In genomic region chrX:20140410-20140809, GRCh38 we compare ENCODE assay signal across 8 cellular contexts. TPM values are rescaled to one million over a fixed set of nuclear protein-coding genes. Genes with fewer than 3 reads are reported as not detected.
A peak's percentile ranks its signal among the peaks of the same experiment; 100 is the strongest.
DNase-seq lines count a peak whose midpoint lies in the region; ATAC-seq and TF ChIP-seq lines count a peak whose summit lies in the region.

No MANE protein-coding gene starts in this region.

- peaks cover 25% of the 10 kb centered on the region for H3K4me1 Mint-ChIP-seq in activated CD4-positive, alpha-beta T cell treated with anti-CD3 and anti-CD28 coated beads, Interleukin-2, amount 10 ng/mL, durations not matched to agents 24 days and 14 days

- H3K27me3 Mint-ChIP-seq in activated CD4-positive, alpha-beta T cell treated with anti-CD3 and anti-CD28 coated beads, Interleukin-2, amount 10 ng/mL, durations not matched to agents 24 days and 14 days, result no peaks in the 10 kb centered on the region

- no peaks in the 10 kb centered on the region for H3K9me3 Mint-ChIP-seq in activated CD4-positive, alpha-beta T cell treated with anti-CD3 and anti-CD28 coated beads, Interleukin-2, amount 10 ng/mL, durations not matched to agents 24 days and 14 days

- H3K9ac ChIP-seq in iPS-20b (ENCODE audit: low read depth, low read length), result peak overlapping the region; percentile 95; the same call in 1 of the 2 replicates

- H3K4me1 ChIP-seq in iPS-20b (ENCODE audit: insufficient read depth, low read length) (peaks cover 3% of the 10 kb centered on the region; the same call in 1 of the 2 replicates), thoracic aorta (ENCODE audit: control insufficient read depth in 1 of 2, low read depth in 2 of 2) (peaks cover 0 to 18% of the 10 kb centered on the region in 2 donors)

- peaks cover 47% of the 10 kb centered on the region for H3K36me3 ChIP-seq in iPS-20b (ENCODE audit: insufficient read depth, low read depth, low read length)
- peaks cover 3% of the 10 kb centered on the region for H3K36me3 ChIP-seq in thoracic aorta

- peak overlapping the region; percentile 88 for H3K4me3 Mint-ChIP-seq in activated CD4-positive, alpha-beta T cell treated with anti-CD3 and anti-CD28 coated beads, Interleukin-2, amount 10 ng/mL, durations not matched to agents 24 days and 14 days

- H3K27me3 ChIP-seq in iPS-20b (ENCODE audit: insufficient read depth, low read length) (no peaks in the 10 kb centered on the region), thoracic aorta (replicated peaks; ENCODE audit: insufficient read depth) (no peaks in the 10 kb centered on the region)

- peak overlapping the region; percentile 84 for H3K4me3 ChIP-seq in WI38 (ENCODE audit: low read depth, low read length)
- H3K4me3 ChIP-seq in iPS-20b (ENCODE audit: low read length), result peak overlapping the region; percentile 97
- H3K4me3 ChIP-seq in thoracic aorta, result peak overlapping the region; percentile 82

- H3K27ac Mint-ChIP-seq in activated CD4-positive, alpha-beta T cell treated with anti-CD3 and anti-CD28 coated beads, Interleukin-2, amount 10 ng/mL, durations not matched to agents 24 days and 14 days, result peak overlapping the region; percentile 11

- no peak overlapping the region for H3K27ac ChIP-seq in iPS-20b (ENCODE audit: low read length)
- no peak overlapping the region for H3K27ac ChIP-seq in thoracic aorta

- TF ChIP-seq CTCF in WI38 (IDR thresholded peaks at IDR 0.05; ENCODE audit: low read depth, low read length), result no peak
- TF ChIP-seq CTCF in thoracic aorta (IDR thresholded peaks at IDR 0.05), result no peak

- DNase-seq in activated CD4-positive, alpha-beta T cell treated with anti-CD3 and anti-CD28 coated beads, Interleukin-2, amount 10 ng/mL, durations not matched to agents 24 days and 14 days, result no peak
- DNase-seq in activated CD4-positive, alpha-beta T cell treated with anti-CD3 and anti-CD28 coated beads for 48 hours, result no peak
- DNase-seq in thoracic aorta (ENCODE audit: low spot score) (no peak), NCI-H1930 (lab: John Stamatoyannopoulos, UW) (no peak), head of caudate nucleus (no peak)

- H3K9me3 ChIP-seq in iPS-20b (ENCODE audit: insufficient read depth, low read depth, low read length), result no peaks in the 10 kb centered on the region
- no peaks in the 10 kb centered on the region for H3K9me3 ChIP-seq in thoracic aorta

- peaks cover 35% of the 10 kb centered on the region for H3K36me3 Mint-ChIP-seq in activated CD4-positive, alpha-beta T cell treated with anti-CD3 and anti-CD28 coated beads, Interleukin-2, amount 10 ng/mL, durations not matched to agents 24 days and 14 days (ENCODE audit: low read depth)

- no peak for ATAC-seq in thoracic aorta (ENCODE audit: insufficient number of reproducible peaks, low FRiP score, low read depth)
- ATAC-seq in GM19452 (IDR thresholded peaks at IDR 0.05; ENCODE audit: unreplicated experiment), result no peak

- intact Hi-C loops in activated CD4-positive, alpha-beta T cell treated with anti-CD3 and anti-CD28 coated beads, Interleukin-2, amount 10 ng/mL, durations not matched to agents 24 days and 14 days (cut with micrococcal nuclease), result loop anchor here (5.0 kb wide), 1 partner anchor 127 kb away; the partner anchor contains the start of gene RPS6KA3
- intact Hi-C loops in head of caudate nucleus (cut with DNase I), result loop anchor here (10.0 kb wide), 1 partner anchor 124 kb away; the partner anchor contains the start of gene RPS6KA3

RNA-seq across cellular contexts. Expression of gene EIF1AX, which starts 1.2 kb away (rescaled TPM):
- 112 and 118 TPM in 2 replicates for total RNA-seq in activated CD4-positive, alpha-beta T cell treated with anti-CD3 and anti-CD28 coated beads, Interleukin-2, amount 10 ng/mL, durations not matched to agents 24 days and 14 days
- total RNA-seq in thoracic aorta, result 10 to 100 TPM; 18.8 to 45.4 TPM

RNA-seq across cellular contexts. Expression of gene MAP7D2, which starts 23.7 kb away (rescaled TPM):
- 0.23 and 0.50 TPM in 2 replicates for total RNA-seq in activated CD4-positive, alpha-beta T cell treated with anti-CD3 and anti-CD28 coated beads, Interleukin-2, amount 10 ng/mL, durations not matched to agents 24 days and 14 days
- total RNA-seq in thoracic aorta, result under 1 TPM in 1 of 2 donors, not detected in 1; 0.14 TPM
